In the genomic region with DNA sequence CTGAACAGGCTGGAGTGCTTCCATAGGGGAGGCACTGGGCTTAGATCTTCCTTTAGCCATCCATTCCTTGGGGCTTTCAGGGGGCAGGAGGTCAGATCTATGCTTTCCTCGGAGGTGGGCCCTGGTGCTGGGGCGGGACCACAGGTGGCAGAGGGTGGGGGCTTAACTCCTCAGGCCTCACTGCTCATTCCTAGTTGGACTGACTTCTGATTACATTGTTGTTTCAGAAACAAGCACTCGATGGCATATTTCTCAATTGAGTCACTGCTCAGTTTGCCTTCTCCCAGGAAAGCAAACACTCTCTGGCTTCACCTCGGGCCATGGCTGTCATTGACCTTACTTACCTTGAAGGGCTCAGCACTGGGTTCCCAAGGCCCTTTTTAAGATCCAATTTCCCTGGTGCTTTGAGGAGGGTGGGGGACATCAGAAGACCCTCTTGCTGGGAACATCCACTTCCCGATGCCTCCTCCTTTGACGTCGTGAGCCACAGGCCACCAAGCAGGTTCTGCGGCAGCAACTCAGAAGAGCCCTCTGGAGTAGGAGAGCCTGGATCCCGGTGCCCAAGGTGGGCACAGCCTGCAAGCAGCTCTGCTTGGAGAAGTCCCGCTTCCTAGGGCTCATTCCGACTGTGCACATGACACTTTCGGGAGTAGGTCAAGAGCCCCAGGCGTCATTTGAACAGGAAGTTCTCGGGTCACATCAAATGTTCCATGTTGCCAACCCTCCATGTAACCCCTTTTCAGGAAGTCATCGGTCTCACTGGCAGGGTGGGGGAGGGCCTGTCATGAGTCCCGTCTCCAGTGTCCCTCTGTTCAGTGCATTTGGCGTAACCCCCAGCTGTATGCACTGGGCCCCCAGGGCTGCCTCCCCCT, we compare ENCODE assay signal across 1 cellular context.
TF ChIP-seq lines count a peak whose summit lies in the region.

No MANE protein-coding gene starts in this region.

TF ChIP-seq in HepG2, 621 proteins besides CTCF, POLR2A, EP300 and RAD21 (continued from another document and continues in another):
- TF ChIP-seq TCF7 (IDR thresholded peaks at IDR 0.05; ENCODE audit: low read depth) (no peak), ZNF740 (CRISPR knock-in tag; IDR thresholded peaks at IDR 0.05) (no peak), ZNF446 (CRISPR knock-in tag; IDR thresholded peaks at IDR 0.05) (no peak), RBM22 (optimal IDR thresholded peaks at IDR 0.05; ENCODE audit: low read length) (no peak), HMGA1 (CRISPR knock-in tag; conservative IDR thresholded peaks at IDR 0.05) (no peak), PAF1 (CRISPR knock-in tag; IDR thresholded peaks at IDR 0.05) (no peak), SRSF9 (IDR thresholded peaks at IDR 0.05; ENCODE audit: borderline replicate concordance, insufficient read depth, low read depth, low read length, poor library complexity, severe bottlenecking) (no peak), CBX5 (CRISPR knock-in tag; IDR thresholded peaks at IDR 0.05; ENCODE audit: borderline replicate concordance) (no peak), ZNF441 (CRISPR knock-in tag; IDR thresholded peaks at IDR 0.05; ENCODE audit: borderline replicate concordance) (peak; percentile 43; the same call in 1 of the 2 replicates), ZNF142 (CRISPR knock-in tag; IDR thresholded peaks at IDR 0.05) (0 out of 2 replicates have a peak, but pooled peaks have one; percentile 21), SSRP1 (CRISPR knock-in tag; IDR thresholded peaks at IDR 0.05) (0 out of 2 replicates have a peak, but pooled peaks have one; percentile 62), SIN3A (IDR thresholded peaks at IDR 0.05; ENCODE audit: borderline replicate concordance, low read depth, low read length) (no peak), PHF21A (CRISPR knock-in tag; IDR thresholded peaks at IDR 0.05) (peak; percentile 61), FOXK1 (CRISPR knock-in tag; IDR thresholded peaks at IDR 0.05; ENCODE audit: borderline replicate concordance, low read depth) (peak; percentile 88), ZSCAN25 (CRISPR knock-in tag; IDR thresholded peaks at IDR 0.05) (peak; percentile 68; the same call in 1 of the 2 replicates), RBAK (CRISPR knock-in tag; IDR thresholded peaks at IDR 0.05) (no peak), KMT2A (CRISPR knock-in tag; IDR thresholded peaks at IDR 0.05) (no peak; the same call in 1 of the 2 replicates), YEATS2 (CRISPR knock-in tag; IDR thresholded peaks at IDR 0.05; ENCODE audit: borderline replicate concordance) (peak; percentile 66; the same call in 1 of the 2 replicates), ZNF7 (CRISPR knock-in tag; IDR thresholded peaks at IDR 0.05) (no peak), ZNF792 (CRISPR knock-in tag; IDR thresholded peaks at IDR 0.05) (peak; percentile 47; the same call in 1 of the 2 replicates), ZNF143 (CRISPR knock-in tag; IDR thresholded peaks at IDR 0.05) (no peak), ZNF674 (CRISPR knock-in tag; IDR thresholded peaks at IDR 0.05; ENCODE audit: low read depth) (no peak), DR1 (CRISPR knock-in tag; IDR thresholded peaks at IDR 0.05) (no peak), HIVEP1 (CRISPR knock-in tag; IDR thresholded peaks at IDR 0.05) (no peak), ZNF724P (CRISPR knock-in tag; IDR thresholded peaks at IDR 0.05; ENCODE audit: borderline replicate concordance) (no peak; the same call in 1 of the 2 replicates), ATF1 (CRISPR knock-in tag; IDR thresholded peaks at IDR 0.05) (no peak), E2F1 (CRISPR knock-in tag; IDR thresholded peaks at IDR 0.05) (no peak), ETV6 (CRISPR knock-in tag; conservative IDR thresholded peaks at IDR 0.05) (no peak), NFE2L1 (CRISPR knock-in tag; IDR thresholded peaks at IDR 0.05; ENCODE audit: borderline replicate concordance) (no peak), ZNF253 (CRISPR knock-in tag; IDR thresholded peaks at IDR 0.05; ENCODE audit: borderline replicate concordance) (0 out of 2 replicates have a peak, but pooled peaks have one; percentile 7), ZNF570 (CRISPR knock-in tag; IDR thresholded peaks at IDR 0.05; ENCODE audit: borderline replicate concordance) (no peak), SMYD3 (CRISPR knock-in tag; IDR thresholded peaks at IDR 0.05) (no peak), NR2F6 (IDR thresholded peaks at IDR 0.05) (peak; percentile 78), NR2F6 (CRISPR knock-in tag; IDR thresholded peaks at IDR 0.05) (peak; percentile 88), RBM39 (IDR thresholded peaks at IDR 0.05; ENCODE audit: low read depth, low read length, poor library complexity, severe bottlenecking) (no peak), FOXK2 (IDR thresholded peaks at IDR 0.05) (no peak), ZNF496 (CRISPR knock-in tag; IDR thresholded peaks at IDR 0.05; ENCODE audit: insufficient replicate concordance) (no peak), ATAD3A (CRISPR knock-in tag; IDR thresholded peaks at IDR 0.05) (no peak), ZNF773 (CRISPR knock-in tag; IDR thresholded peaks at IDR 0.05; ENCODE audit: borderline replicate concordance) (no peak), MAFF (IDR thresholded peaks at IDR 0.05; ENCODE audit: low read depth, low read length) (peak; percentile 33; the same call in 1 of the 2 replicates), SATB2 (CRISPR knock-in tag; IDR thresholded peaks at IDR 0.05) (no peak), ZSCAN30 (CRISPR knock-in tag; IDR thresholded peaks at IDR 0.05) (no peak), ZNF274 (CRISPR knock-in tag; IDR thresholded peaks at IDR 0.05) (no peak), HNF4A (CRISPR knock-in tag; IDR thresholded peaks at IDR 0.05) (peak; percentile 48), ELF3 (CRISPR knock-in tag; IDR thresholded peaks at IDR 0.05) (peak; percentile 77), MXD3 (CRISPR knock-in tag; IDR thresholded peaks at IDR 0.05) (no peak; the same call in 1 of the 2 replicates), MAF1 (CRISPR knock-in tag; IDR thresholded peaks at IDR 0.05; ENCODE audit: borderline replicate concordance) (no peak)
- TF ChIP-seq, protein P1, sequence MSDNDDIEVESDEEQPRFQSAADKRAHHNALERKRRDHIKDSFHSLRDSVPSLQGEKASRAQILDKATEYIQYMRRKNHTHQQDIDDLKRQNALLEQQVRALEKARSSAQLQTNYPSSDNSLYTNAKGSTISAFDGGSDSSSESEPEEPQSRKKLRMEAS (IDR thresholded peaks at IDR 0.05), result peak; percentile 29
- TF ChIP-seq, protein P2, sequence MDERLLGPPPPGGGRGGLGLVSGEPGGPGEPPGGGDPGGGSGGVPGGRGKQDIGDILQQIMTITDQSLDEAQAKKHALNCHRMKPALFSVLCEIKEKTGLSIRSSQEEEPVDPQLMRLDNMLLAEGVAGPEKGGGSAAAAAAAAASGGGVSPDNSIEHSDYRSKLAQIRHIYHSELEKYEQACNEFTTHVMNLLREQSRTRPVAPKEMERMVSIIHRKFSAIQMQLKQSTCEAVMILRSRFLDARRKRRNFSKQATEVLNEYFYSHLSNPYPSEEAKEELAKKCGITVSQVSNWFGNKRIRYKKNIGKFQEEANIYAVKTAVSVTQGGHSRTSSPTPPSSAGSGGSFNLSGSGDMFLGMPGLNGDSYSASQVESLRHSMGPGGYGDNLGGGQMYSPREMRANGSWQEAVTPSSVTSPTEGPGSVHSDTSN (CRISPR knock-in tag; IDR thresholded peaks at IDR 0.05), result no peak
- TF ChIP-seq, protein P3, sequence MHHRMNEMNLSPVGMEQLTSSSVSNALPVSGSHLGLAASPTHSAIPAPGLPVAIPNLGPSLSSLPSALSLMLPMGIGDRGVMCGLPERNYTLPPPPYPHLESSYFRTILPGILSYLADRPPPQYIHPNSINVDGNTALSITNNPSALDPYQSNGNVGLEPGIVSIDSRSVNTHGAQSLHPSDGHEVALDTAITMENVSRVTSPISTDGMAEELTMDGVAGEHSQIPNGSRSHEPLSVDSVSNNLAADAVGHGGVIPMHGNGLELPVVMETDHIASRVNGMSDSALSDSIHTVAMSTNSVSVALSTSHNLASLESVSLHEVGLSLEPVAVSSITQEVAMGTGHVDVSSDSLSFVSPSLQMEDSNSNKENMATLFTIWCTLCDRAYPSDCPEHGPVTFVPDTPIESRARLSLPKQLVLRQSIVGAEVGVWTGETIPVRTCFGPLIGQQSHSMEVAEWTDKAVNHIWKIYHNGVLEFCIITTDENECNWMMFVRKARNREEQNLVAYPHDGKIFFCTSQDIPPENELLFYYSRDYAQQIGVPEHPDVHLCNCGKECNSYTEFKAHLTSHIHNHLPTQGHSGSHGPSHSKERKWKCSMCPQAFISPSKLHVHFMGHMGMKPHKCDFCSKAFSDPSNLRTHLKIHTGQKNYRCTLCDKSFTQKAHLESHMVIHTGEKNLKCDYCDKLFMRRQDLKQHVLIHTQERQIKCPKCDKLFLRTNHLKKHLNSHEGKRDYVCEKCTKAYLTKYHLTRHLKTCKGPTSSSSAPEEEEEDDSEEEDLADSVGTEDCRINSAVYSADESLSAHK (CRISPR knock-in tag; IDR thresholded peaks at IDR 0.05; ENCODE audit: borderline replicate concordance), result no peak
- TF ChIP-seq, protein P4, sequence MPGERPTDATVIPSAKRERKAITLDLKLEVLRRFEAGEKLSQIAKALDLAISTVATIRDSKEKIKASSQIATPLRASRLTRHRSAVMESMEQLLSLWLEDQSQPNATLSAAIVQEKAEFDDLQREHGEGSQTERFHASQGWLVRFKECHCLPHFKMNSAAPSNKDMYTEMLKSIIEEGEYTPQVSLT (CRISPR knock-in tag; IDR thresholded peaks at IDR 0.05; ENCODE audit: borderline replicate concordance, low read depth), result no peak
- TF ChIP-seq, protein P5, sequence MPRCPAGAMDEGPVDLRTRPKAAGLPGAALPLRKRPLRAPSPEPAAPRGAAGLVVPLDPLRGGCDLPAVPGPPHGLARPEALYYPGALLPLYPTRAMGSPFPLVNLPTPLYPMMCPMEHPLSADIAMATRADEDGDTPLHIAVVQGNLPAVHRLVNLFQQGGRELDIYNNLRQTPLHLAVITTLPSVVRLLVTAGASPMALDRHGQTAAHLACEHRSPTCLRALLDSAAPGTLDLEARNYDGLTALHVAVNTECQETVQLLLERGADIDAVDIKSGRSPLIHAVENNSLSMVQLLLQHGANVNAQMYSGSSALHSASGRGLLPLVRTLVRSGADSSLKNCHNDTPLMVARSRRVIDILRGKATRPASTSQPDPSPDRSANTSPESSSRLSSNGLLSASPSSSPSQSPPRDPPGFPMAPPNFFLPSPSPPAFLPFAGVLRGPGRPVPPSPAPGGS (CRISPR knock-in tag; IDR thresholded peaks at IDR 0.05), result no peak
